21 cellular contexts compared by ENCODE assay signal in the genomic region with DNA sequence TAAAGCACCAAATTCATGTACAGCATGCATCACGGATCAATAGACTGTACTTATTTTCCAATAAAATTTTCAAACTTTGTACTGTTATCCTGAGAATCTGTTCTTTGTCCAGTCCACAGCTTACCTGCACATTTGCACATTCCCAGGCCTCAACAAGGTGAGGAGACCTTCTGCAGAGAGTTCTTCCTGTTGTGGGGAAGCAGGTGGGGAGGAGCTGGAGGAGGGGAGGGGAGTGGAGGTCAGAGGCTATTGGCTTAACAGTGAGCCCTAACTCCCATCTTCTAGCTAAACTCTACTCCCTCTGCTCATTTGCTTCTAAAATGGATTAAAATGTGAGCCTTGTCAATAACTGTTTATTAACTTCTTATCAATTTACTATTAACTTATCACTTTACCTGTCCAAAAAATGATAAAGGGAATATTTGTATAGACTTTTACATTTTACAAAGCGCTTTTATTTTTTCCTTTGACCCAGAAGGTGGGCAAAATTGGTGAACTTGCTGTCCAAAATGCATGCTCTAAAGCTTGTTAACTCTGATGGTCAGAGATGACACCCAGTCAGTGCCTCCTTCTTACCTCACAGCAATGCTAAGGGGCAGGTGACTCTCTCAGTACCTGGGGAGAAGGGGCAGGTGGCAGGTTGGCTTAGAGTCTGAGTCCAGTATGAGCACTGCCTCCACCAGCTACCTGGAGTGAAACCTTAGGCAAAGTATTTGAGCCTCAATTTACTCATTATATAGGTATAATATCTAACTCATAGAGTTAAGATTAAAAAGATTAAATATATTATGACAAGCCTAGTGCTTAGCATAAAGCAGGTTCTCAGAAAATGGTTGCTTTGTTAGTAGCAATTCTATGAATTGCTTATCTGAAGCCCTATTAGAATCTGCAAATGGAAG. TPM values are rescaled to one million over a fixed set of nuclear protein-coding genes. Genes with fewer than 3 reads are reported as not detected.
DNase-seq lines count a peak whose midpoint lies in the region; ATAC-seq, FAIRE-seq and TF ChIP-seq lines count a peak whose summit lies in the region.
"Had no signal": no experiment of that assay in that cellular context is flagged by ENCODE, and none has a peak within 500 bp of the region (broad histone marks: within the 10 kb centered on the region; RNA-seq: fewer than 3 reads in every experiment).

No MANE protein-coding gene starts in this region.

- H3K4ac ChIP-seq in mesenchymal stem cell (ENCODE audit: low read depth in 1 of 2, low read length in 2 of 2): no peak overlapping the region

- no peak overlapping the region for H3K23ac ChIP-seq in mesenchymal stem cell (ENCODE audit: low read length in 2 of 2)

- H3K14ac ChIP-seq in mesenchymal stem cell (ENCODE audit: low read length in 2 of 2): no peak overlapping the region

- H3K4me2 ChIP-seq in GM23338 (no peak overlapping the region), mesenchymal stem cell (ENCODE audit: low read length, poor library complexity, severe bottlenecking) (no peak overlapping the region)
- H3K4me2 ChIP-seq: A549 had no signal

- H3K9me2 ChIP-seq in GM23338 (ENCODE audit: insufficient read depth): no peaks in the 10 kb centered on the region

- DNase-seq in DMS53 (lab: John Stamatoyannopoulos, UW) (peak; percentile 21), DMS53 treated with DMSO at 0.1 percent for 48 hours (lab: John Stamatoyannopoulos, UW; ENCODE audit: unreplicated experiment) (no peak), GM23338 (ENCODE audit: low spot score) (peak; percentile 5), mesenchymal stem cell (no peak), HTR-8/SVneo (ENCODE audit: insufficient read length, low spot score) (no peak), 8988T (no peak)
- DNase-seq: ACHN; AML-193; C1 segment of cervical spinal cord; Calu3; CD4-positive, alpha-beta memory T cell; COR-L47; DMS79; EL; GDM1; H7; HCEC 1CT had no signal

- no peak overlapping the region for H3K27ac ChIP-seq in GM23338 (ENCODE audit: low read depth)
- no peak overlapping the region for H3K27ac ChIP-seq in mesenchymal stem cell (ENCODE audit: low read length, poor library complexity, severe bottlenecking)
- H3K27ac ChIP-seq: 22Rv1, A549 had no signal

- peaks cover 3% of the 10 kb centered on the region; the same call in 1 of the 3 replicates for H3K4me1 Mint-ChIP-seq in GM23338

- H4K20me1 ChIP-seq in GM23338 (replicated peaks; ENCODE audit: insufficient read depth): no peaks in the 10 kb centered on the region

- H3F3A ChIP-seq in GM23338 (replicated peaks; ENCODE audit: low read depth): no peaks in the 10 kb centered on the region

- no peak for FAIRE-seq in HTR-8/SVneo (lab: Jason Lieb, UNC)
- FAIRE-seq: A549, GM12878, H1 had no signal

- no peak overlapping the region for H2BK15ac ChIP-seq in mesenchymal stem cell (ENCODE audit: low read depth, poor library complexity, severe bottlenecking)

- no peak overlapping the region for H2BK120ac ChIP-seq in mesenchymal stem cell (ENCODE audit: low read depth, low read length)

- H4K91ac ChIP-seq in mesenchymal stem cell (ENCODE audit: low read length): no peak overlapping the region

- TF ChIP-seq CTCF in GM23338 (conservative IDR thresholded peaks at IDR 0.05; ENCODE audit: low read depth in 2 of 2): no peak

- no peak overlapping the region for H2BK5ac ChIP-seq in mesenchymal stem cell (ENCODE audit: low read depth, low read length, poor library complexity, severe bottlenecking)

- H4K8ac ChIP-seq in mesenchymal stem cell (ENCODE audit: low read length): peak overlapping the region; percentile 45

- H3K27me3 ChIP-seq in GM23338 (ENCODE audit: insufficient read depth) (no peaks in the 10 kb centered on the region), mesenchymal stem cell (ENCODE audit: control insufficient read depth in 1 of 2, insufficient read depth in 1 of 2, low read length in 2 of 2) (no peaks in the 10 kb centered on the region)

- H3K27ac Mint-ChIP-seq in GM23338: no peak overlapping the region

- no peak overlapping the region for H3K4me3 Mint-ChIP-seq in GM23338
- H3K4me3 Mint-ChIP-seq: CD4-positive, alpha-beta memory T cell had no signal

- no peak overlapping the region for H3K9ac ChIP-seq in mesenchymal stem cell (ENCODE audit: low read length)

- H3K9me3 ChIP-seq in mesenchymal stem cell (ENCODE audit: control insufficient read depth, low read length): no peaks in the 10 kb centered on the region
- H3K9me3 ChIP-seq: A549 had no signal

- H3K27me3 Mint-ChIP-seq in GM23338 (ENCODE audit: insufficient read depth, low read depth, poor library complexity): no peaks in the 10 kb centered on the region

- peak overlapping the region in 1 of 2 experiments; percentile 75 for H2BK12ac ChIP-seq in mesenchymal stem cell (ENCODE audit: low read length in 2 of 2)

- no peak overlapping the region for H2AK5ac ChIP-seq in mesenchymal stem cell (ENCODE audit: low read length, severe bottlenecking)

- H3K4me1 ChIP-seq in GM23338 (ENCODE audit: insufficient read depth) (no peaks in the 10 kb centered on the region; the same call in 1 of the 2 replicates), mesenchymal stem cell (ENCODE audit: control insufficient read depth, insufficient read depth, low read depth, low read length) (no peaks in the 10 kb centered on the region)
- H3K4me1 ChIP-seq: A549 had no signal

- H3K18ac ChIP-seq in mesenchymal stem cell (ENCODE audit: low read depth in 1 of 2, low read length in 2 of 2): no peak overlapping the region

- H3K79me1 ChIP-seq in mesenchymal stem cell (replicated peaks; ENCODE audit: low read length, poor library complexity, severe bottlenecking): no peaks in the 10 kb centered on the region

- H3K4me3 ChIP-seq in GM23338 (no peak overlapping the region), mesenchymal stem cell (ENCODE audit: insufficient read depth in 1 of 2, low read depth in 1 of 2, low read length in 2 of 2) (no peak overlapping the region)
- H3K4me3 ChIP-seq: A549, GM12878 had no signal

- WGBS in mesenchymal stem cell: 85% methylated on average over 2 of the region's 2 CpGs

- ATAC-seq in GM23338: peak; percentile 35; the same call in 1 of the 3 replicates
- ATAC-seq: A549, GM12878 had no signal

- no peaks in the 10 kb centered on the region for H3K36me3 ChIP-seq in GM23338 (ENCODE audit: insufficient read depth)
- peaks cover 8 to 56% of the 10 kb centered on the region in 2 experiments for H3K36me3 ChIP-seq in mesenchymal stem cell (ENCODE audit: control insufficient read depth in 1 of 2, insufficient read depth in 2 of 2, low read depth in 1 of 2, low read length in 2 of 2)

- H3K36me3 Mint-ChIP-seq in GM23338 (ENCODE audit: low read depth): no peaks in the 10 kb centered on the region
- H3K36me3 Mint-ChIP-seq: CD4-positive, alpha-beta memory T cell had no signal

- no peak overlapping the region for H2AFZ ChIP-seq in GM23338
- H2AFZ ChIP-seq in mesenchymal stem cell (ENCODE audit: low read depth, low read length): no peak overlapping the region

- H3K79me2 ChIP-seq in GM23338 (replicated peaks; ENCODE audit: insufficient read depth): no peaks in the 10 kb centered on the region

- H3K9me3 Mint-ChIP-seq in GM23338: no peaks in the 10 kb centered on the region
- H3K9me3 Mint-ChIP-seq: CD4-positive, alpha-beta memory T cell had no signal

TF ChIP-seq in GM23338, 12 proteins besides CTCF, POLR2A, EP300 and RAD21:
- TF ChIP-seq ZNF331 (CRISPR knock-in tag; IDR thresholded peaks at IDR 0.05; ENCODE audit: low read depth) (no peak), JUNB (IDR thresholded peaks at IDR 0.05; ENCODE audit: unreplicated experiment) (no peak), NANOG (IDR thresholded peaks at IDR 0.05; ENCODE audit: borderline replicate concordance) (no peak), CREB1 (CRISPR knock-in tag; IDR thresholded peaks at IDR 0.05; ENCODE audit: low read depth) (no peak), ZNF114 (CRISPR knock-in tag; IDR thresholded peaks at IDR 0.05) (no peak)
- TF ChIP-seq, protein P1, sequence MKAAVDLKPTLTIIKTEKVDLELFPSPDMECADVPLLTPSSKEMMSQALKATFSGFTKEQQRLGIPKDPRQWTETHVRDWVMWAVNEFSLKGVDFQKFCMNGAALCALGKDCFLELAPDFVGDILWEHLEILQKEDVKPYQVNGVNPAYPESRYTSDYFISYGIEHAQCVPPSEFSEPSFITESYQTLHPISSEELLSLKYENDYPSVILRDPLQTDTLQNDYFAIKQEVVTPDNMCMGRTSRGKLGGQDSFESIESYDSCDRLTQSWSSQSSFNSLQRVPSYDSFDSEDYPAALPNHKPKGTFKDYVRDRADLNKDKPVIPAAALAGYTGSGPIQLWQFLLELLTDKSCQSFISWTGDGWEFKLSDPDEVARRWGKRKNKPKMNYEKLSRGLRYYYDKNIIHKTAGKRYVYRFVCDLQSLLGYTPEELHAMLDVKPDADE (IDR thresholded peaks at IDR 0.05): no peak

RNA-seq across cellular contexts. Expression of a gene that starts 6.8 kb away (rescaled TPM):
- not detected in 2 replicates for total RNA-seq in GM23338 (2014; rRNA removed; shearing (Covaris generic))
- polyA plus RNA-seq in GM23338 (2016; fragmentation: Nextera tagmentation; extraction: Ambion mirVana): not detected in 2 replicates
- polyA plus RNA-seq in mesenchymal stem cell (2013, experiment 1 of 2): 0.06 TPM
- polyA plus RNA-seq in mesenchymal stem cell (2013, experiment 2 of 2): 0.12 TPM
- total RNA-seq: GM12878, H1, H7 had no signal
- polyA plus RNA-seq: CD4-positive, alpha-beta memory T cell; GM12878; H1 had no signal

RNA-seq across cellular contexts. Expression of a gene that starts 37.5 kb away (rescaled TPM):
- 0.17 and 0.47 TPM in 2 replicates for total RNA-seq in GM23338 (2014; rRNA removed; shearing (Covaris generic))
- polyA plus RNA-seq in GM23338 (2016; fragmentation: Nextera tagmentation; extraction: Ambion mirVana): 0.26 TPM in 1 of 2 replicates, not detected in the other
- polyA plus RNA-seq in mesenchymal stem cell (2013, experiment 1 of 2): 378 TPM
- polyA plus RNA-seq in mesenchymal stem cell (2013, experiment 2 of 2): 388 TPM

Comparison
In these comparisons a context has a peak if more than half of its experiments do, and no peak if none do; other contexts are left out.
1. DNase-seq: peak in DMS53 (single experiment) and GM23338 (single experiment); none in DMS53 treated with DMSO at 0.1 percent for 48 hours (single experiment), mesenchymal stem cell (single experiment), HTR-8/SVneo (single experiment) and 8988T (single experiment).